Comparison of ENCODE assay signal across 23 cellular contexts in genomic region chr2:197414515-197414914, GRCh38. TPM values are rescaled to one million over a fixed set of nuclear protein-coding genes. Genes with fewer than 3 reads are reported as not detected.
DNase-seq lines count a peak whose midpoint lies in the region; ATAC-seq and TF ChIP-seq lines count a peak whose summit lies in the region.
"Had no signal": no experiment of that assay in that cellular context is flagged by ENCODE, and none has a peak within 500 bp of the region (broad histone marks: within the 10 kb centered on the region; RNA-seq: fewer than 3 reads in every experiment).

No MANE protein-coding gene starts in this region.

- H3K9me3 ChIP-seq in right cardiac atrium (ENCODE audit: control insufficient read depth, low read length): no peaks in the 10 kb centered on the region

- TF ChIP-seq CTCF in GM23338 (conservative IDR thresholded peaks at IDR 0.05; ENCODE audit: low read depth in 2 of 2): no peak
- TF ChIP-seq CTCF in progenitor cell of endocrine pancreas (IDR thresholded peaks at IDR 0.05; ENCODE audit: unreplicated experiment): no peak

- 75% methylated on average over 2 of the region's 2 CpGs for WGBS in right cardiac atrium

- H4K20me1 ChIP-seq in GM23338 (replicated peaks; ENCODE audit: insufficient read depth): peaks cover 34% of the 10 kb centered on the region; the same call in 1 of the 2 replicates

- H3K4me2 ChIP-seq in GM23338: no peak overlapping the region

- ATAC-seq in GM23338 (no peak), right cardiac atrium (no peak)
- ATAC-seq in central memory CD8-positive, alpha-beta T cell (replicated peaks; ENCODE audit: extremely low read depth, poor library complexity, severe bottlenecking): no peak
- ATAC-seq: GM12878, HCT116, PC-3 had no signal

- H3K4me3 Mint-ChIP-seq in activated T-cell treated with anti-CD3 and anti-CD28 coated beads, Interleukin-2, amount 50 U/mL, for 24 hours: no peak overlapping the region
- no peak overlapping the region for H3K4me3 Mint-ChIP-seq in GM23338
- no peak overlapping the region for H3K4me3 Mint-ChIP-seq in central memory CD8-positive, alpha-beta T cell
- H3K4me3 Mint-ChIP-seq in progenitor cell of endocrine pancreas (ENCODE audit: low read depth): no peak overlapping the region
- H3K4me3 Mint-ChIP-seq: CD8-positive, alpha-beta memory T cell had no signal

- no peaks in the 10 kb centered on the region for H3K9me3 Mint-ChIP-seq in activated T-cell treated with anti-CD3 and anti-CD28 coated beads, Interleukin-2, amount 50 U/mL, for 24 hours
- H3K9me3 Mint-ChIP-seq in GM23338: no peaks in the 10 kb centered on the region
- no peaks in the 10 kb centered on the region for H3K9me3 Mint-ChIP-seq in central memory CD8-positive, alpha-beta T cell
- no peaks in the 10 kb centered on the region for H3K9me3 Mint-ChIP-seq in progenitor cell of endocrine pancreas (ENCODE audit: low read depth)
- H3K9me3 Mint-ChIP-seq: CD8-positive, alpha-beta memory T cell had no signal

- H3K9me2 ChIP-seq in GM23338 (ENCODE audit: insufficient read depth): no peaks in the 10 kb centered on the region

- H3F3A ChIP-seq in GM23338 (replicated peaks; ENCODE audit: low read depth): peaks cover 18% of the 10 kb centered on the region

- intact Hi-C loops in right cardiac atrium (cut with DNase I): loop anchor here in 3 of 4 donors (10.0 kb wide), 3 partner anchors 70 to 640 kb away; partner anchors contain the start of gene HSPD1 (in 2 of the 3)

- DNase-seq in activated T-cell treated with anti-CD3 and anti-CD28 coated beads, Interleukin-2, amount 50 U/mL, for 24 hours: no peak
- DNase-seq in activated T-cell treated with anti-CD3 and anti-CD28 coated beads for 4 hours: no peak
- DNase-seq in GM23338 (ENCODE audit: low spot score): no peak
- DNase-seq in central memory CD8-positive, alpha-beta T cell (ENCODE audit: low spot score in 2 of 2): no peak
- no peak for DNase-seq in progenitor cell of endocrine pancreas (ENCODE audit: low spot score, unreplicated experiment)
- DNase-seq in stimulated activated naive CD4-positive, alpha-beta T cell (lab: John Stamatoyannopoulos, UW): no peak
- DNase-seq in retina: no peak
- DNase-seq in right cardiac atrium: no peak
- DNase-seq: CD8-positive, alpha-beta memory T cell; DMS53; EL; GOT3; KG1; MV-4-11; NCI-H187; NCI-H2107; NCI-H510A; NCI-H748 treated with DMSO at 0.1 percent for 48 hours; PC-3; RPMI8226; SHP77 treated with DMSO at 0.1 percent for 48 hours had no signal

- peaks cover 85% of the 10 kb centered on the region for H3K36me3 Mint-ChIP-seq in activated T-cell treated with anti-CD3 and anti-CD28 coated beads, Interleukin-2, amount 50 U/mL, for 24 hours (ENCODE audit: low read depth)
- peaks cover 80% of the 10 kb centered on the region for H3K36me3 Mint-ChIP-seq in GM23338 (ENCODE audit: low read depth)
- H3K36me3 Mint-ChIP-seq in central memory CD8-positive, alpha-beta T cell (ENCODE audit: insufficient read depth): peaks cover 75% of the 10 kb centered on the region
- peaks cover 33% of the 10 kb centered on the region for H3K36me3 Mint-ChIP-seq in progenitor cell of endocrine pancreas (ENCODE audit: insufficient read depth)

- H3K79me2 ChIP-seq in GM23338 (replicated peaks; ENCODE audit: insufficient read depth): peaks cover 52% of the 10 kb centered on the region

- H3K36me3 ChIP-seq in GM23338 (ENCODE audit: insufficient read depth): peaks cover 81% of the 10 kb centered on the region

- no peaks in the 10 kb centered on the region for H3K4me1 ChIP-seq in GM23338 (ENCODE audit: insufficient read depth)
- peaks cover 2% of the 10 kb centered on the region for H3K4me1 ChIP-seq in right cardiac atrium (ENCODE audit: control insufficient read depth, insufficient read depth, low read length)

- peak overlapping the region; percentile 76 for H3K27ac Mint-ChIP-seq in activated T-cell treated with anti-CD3 and anti-CD28 coated beads, Interleukin-2, amount 50 U/mL, for 24 hours
- H3K27ac Mint-ChIP-seq in GM23338 (no peak overlapping the region), progenitor cell of endocrine pancreas (peak overlapping the region; percentile 87)
- H3K27ac Mint-ChIP-seq in central memory CD8-positive, alpha-beta T cell (ENCODE audit: low read depth): peak overlapping the region; percentile 43

- H3K27ac ChIP-seq in GM23338 (ENCODE audit: low read depth) (0 out of 2 replicates have a peak overlapping the region, but pooled peaks have one; percentile 32), right cardiac atrium (ENCODE audit: low read length) (no peak overlapping the region)

- peaks cover 6% of the 10 kb centered on the region for H3K4me1 Mint-ChIP-seq in activated T-cell treated with anti-CD3 and anti-CD28 coated beads, Interleukin-2, amount 50 U/mL, for 24 hours (ENCODE audit: low read depth)
- no peaks in the 10 kb centered on the region for H3K4me1 Mint-ChIP-seq in GM23338
- H3K4me1 Mint-ChIP-seq in central memory CD8-positive, alpha-beta T cell: peaks cover 6% of the 10 kb centered on the region
- H3K4me1 Mint-ChIP-seq in progenitor cell of endocrine pancreas (ENCODE audit: low read depth): peaks cover 13% of the 10 kb centered on the region

- H3K27me3 ChIP-seq in GM23338 (ENCODE audit: insufficient read depth): no peaks in the 10 kb centered on the region
- H3K27me3 ChIP-seq in right cardiac atrium (ENCODE audit: control insufficient read depth, insufficient read depth): no peaks in the 10 kb centered on the region

- no peaks in the 10 kb centered on the region for H3K27me3 Mint-ChIP-seq in activated T-cell treated with anti-CD3 and anti-CD28 coated beads, Interleukin-2, amount 50 U/mL, for 24 hours
- peaks cover 3% of the 10 kb centered on the region for H3K27me3 Mint-ChIP-seq in GM23338 (ENCODE audit: insufficient read depth, low read depth, poor library complexity)
- no peaks in the 10 kb centered on the region for H3K27me3 Mint-ChIP-seq in central memory CD8-positive, alpha-beta T cell
- no peaks in the 10 kb centered on the region for H3K27me3 Mint-ChIP-seq in progenitor cell of endocrine pancreas
- H3K27me3 Mint-ChIP-seq: CD8-positive, alpha-beta memory T cell had no signal

- H3K4me3 ChIP-seq in GM23338 (no peak overlapping the region), right cardiac atrium (ENCODE audit: low read length) (no peak overlapping the region)
- H3K4me3 ChIP-seq: GM12878 had no signal

- H2AFZ ChIP-seq in GM23338: no peak overlapping the region

TF ChIP-seq in GM23338, 12 proteins besides CTCF, POLR2A, EP300 and RAD21 (continues in another document):
- TF ChIP-seq ZNF114 (CRISPR knock-in tag; IDR thresholded peaks at IDR 0.05) (no peak), REST (IDR thresholded peaks at IDR 0.05; ENCODE audit: unreplicated experiment) (no peak), ZNF331 (CRISPR knock-in tag; IDR thresholded peaks at IDR 0.05; ENCODE audit: low read depth) (no peak)

RNA-seq across cellular contexts. Expression of gene SF3B1, which starts 20.3 kb away (rescaled TPM):
- 340 and 354 TPM in 2 replicates for total RNA-seq in GM23338 (2014; rRNA removed; shearing (Covaris generic))
- polyA plus RNA-seq in GM23338 (2016; fragmentation: Nextera tagmentation; extraction: Ambion mirVana): 181 and 238 TPM in 2 replicates
- total RNA-seq in progenitor cell of endocrine pancreas: 348 and 370 TPM in 2 replicates
- total RNA-seq in right cardiac atrium: 100 to 1,000 TPM; 148 to 182 (median 165) TPM
- 166 TPM for polyA plus RNA-seq in right cardiac atrium

RNA-seq across cellular contexts. Expression of gene COQ10B, which starts 38.8 kb away (rescaled TPM):
- total RNA-seq in GM23338 (2014; rRNA removed; shearing (Covaris generic)): 27.6 and 30.5 TPM in 2 replicates
- 23.2 and 26.1 TPM in 2 replicates for polyA plus RNA-seq in GM23338 (2016; fragmentation: Nextera tagmentation; extraction: Ambion mirVana)
- total RNA-seq in progenitor cell of endocrine pancreas: 11.0 and 11.8 TPM in 2 replicates
- total RNA-seq in right cardiac atrium: 10 to 100 TPM; 24.8 to 37.0 (median 29.6) TPM
- polyA plus RNA-seq in right cardiac atrium: 29.3 TPM
